Comparison of ENCODE assay signal across 8 cellular contexts in the genomic region with DNA sequence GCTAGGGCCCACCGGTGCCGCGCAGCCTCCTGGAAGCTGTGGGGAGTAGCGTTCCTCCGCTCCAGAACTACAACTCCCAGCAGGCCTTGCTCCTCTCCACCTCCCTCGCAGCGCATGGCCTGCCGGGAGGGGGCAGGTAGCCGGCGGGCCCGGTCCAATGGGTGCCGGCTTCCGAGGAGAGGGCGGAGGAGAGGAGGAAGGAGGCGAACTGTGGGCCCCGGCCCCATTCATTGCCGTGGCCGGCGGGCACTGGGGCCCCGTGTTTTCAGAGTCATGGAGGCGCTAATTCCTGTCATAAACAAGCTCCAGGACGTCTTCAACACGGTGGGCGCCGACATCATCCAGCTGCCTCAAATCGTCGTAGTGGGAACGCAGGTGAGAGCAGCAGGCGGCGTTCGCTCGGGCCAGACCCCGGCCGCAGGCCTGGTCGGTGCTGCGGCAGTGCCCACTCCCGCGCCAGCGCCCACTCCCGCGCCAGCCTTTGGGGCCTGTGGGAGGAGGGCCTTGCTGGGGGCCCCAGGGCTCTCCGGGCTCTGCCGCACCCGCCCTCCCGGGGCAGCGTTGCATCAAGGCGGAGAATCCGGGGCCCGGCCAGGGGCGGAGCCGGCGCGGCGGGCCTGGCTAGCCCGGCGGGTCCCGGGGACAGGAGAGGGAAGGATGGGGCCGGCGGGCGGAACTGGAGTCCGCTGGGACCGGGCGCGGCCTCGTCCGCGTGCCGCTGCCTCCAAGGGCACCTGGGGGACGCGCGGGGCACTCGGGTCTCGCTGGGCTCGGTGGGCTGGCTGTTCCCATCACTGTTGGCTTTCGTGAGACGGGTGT. TPM values are rescaled to one million over a fixed set of nuclear protein-coding genes. Genes with fewer than 3 reads are reported as not detected.
DNase-seq lines count a peak whose midpoint lies in the region; ATAC-seq, FAIRE-seq and TF ChIP-seq lines count a peak whose summit lies in the region.

Gene DNM1L, plus strand, starts transcription at position 211 of the 819 bp plus-strand sequence. Its CDS starts 63 bp downstream, at position 274.

- H3K27me3 Mint-ChIP-seq in activated T-cell treated with anti-CD3 and anti-CD28 coated beads, Interleukin-2, amount 50 U/mL, for 72 hours (ENCODE audit: low read depth) = no peaks in the 10 kb centered on the region

- 0% methylated on average over 22 of the region's 76 CpGs for WGBS in esophagus muscularis mucosa

- H3K9me3 ChIP-seq in KOPT-K1 (ENCODE audit: insufficient read depth, low read length, poor library complexity, severe bottlenecking) = no peaks in the 10 kb centered on the region
- no peaks in the 10 kb centered on the region for H3K9me3 ChIP-seq in esophagus muscularis mucosa

- DNase-seq in DMS79 (lab: John Stamatoyannopoulos, UW) = peak; percentile 92
- peak; percentile 89 for DNase-seq in RCC 7860 (ENCODE audit: low spot score)
- DNase-seq in activated T-cell treated with anti-CD3 and anti-CD28 coated beads, Interleukin-2, amount 50 U/mL, for 72 hours = peak; percentile 93 to 94
- DNase-seq in esophagus muscularis mucosa (ENCODE audit: extremely low spot score) = peak; percentile 93
- peak; percentile 95 for DNase-seq in myocyte (ENCODE audit: low read depth)
- peak; percentile 85 to 87 for DNase-seq in stimulated activated CD8-positive, alpha-beta memory T cell treated with anti-CD3 and anti-CD28 coated beads, Interleukin-7, amount 100 ng/mL, for 48 hours (ENCODE audit: extremely low read depth in 1 of 2, low read depth in 1 of 2)

- intact Hi-C loops in esophagus muscularis mucosa (cut with DNase I) = loop anchor here (5.0 to 10.0 kb wide), 2 partner anchors 574 to 1022 kb away; partner anchors contain the start of genes BICD1 and ETFBKMT

- FAIRE-seq in RCC 7860 (lab: Jason Lieb, UNC) = peak; percentile 66

- peak; percentile 58 for TF ChIP-seq POLR2A in esophagus muscularis mucosa (IDR thresholded peaks at IDR 0.05; ENCODE audit: low read depth)

- no peak for TF ChIP-seq EP300 in esophagus muscularis mucosa (IDR thresholded peaks at IDR 0.05)

- peak within 1 kb of the TSS; percentile 96 for H3K27ac Mint-ChIP-seq in activated T-cell treated with anti-CD3 and anti-CD28 coated beads, Interleukin-2, amount 50 U/mL, for 72 hours

- H3K36me3 Mint-ChIP-seq in activated T-cell treated with anti-CD3 and anti-CD28 coated beads, Interleukin-2, amount 50 U/mL, for 72 hours (ENCODE audit: insufficient read depth in 2 of 2) = no peaks in the 10 kb centered on the region

- peak within 1 kb of the TSS; percentile 90 to 96 for H3K4me3 Mint-ChIP-seq in activated T-cell treated with anti-CD3 and anti-CD28 coated beads, Interleukin-2, amount 50 U/mL, for 72 hours

- H3K4me1 ChIP-seq in esophagus muscularis mucosa = peaks cover 12 to 32% (median 26%) of the 10 kb centered on the region in 4 donors

- TF ChIP-seq CTCF in esophagus muscularis mucosa (IDR thresholded peaks at IDR 0.05) = peak in 1 of 3 experiments; percentile 14

- peak; percentile 93 for ATAC-seq in GM21786 (IDR thresholded peaks at IDR 0.05; ENCODE audit: unreplicated experiment)
- ATAC-seq in activated T-cell treated with anti-CD3 and anti-CD28 coated beads, Interleukin-2, amount 50 U/mL, for 72 hours (replicated peaks in 1 of 2) = peak; percentile 98 to 99

- peaks cover 6% of the 10 kb centered on the region for H3K36me3 ChIP-seq in KOPT-K1 (ENCODE audit: insufficient read depth, low read length)
- H3K36me3 ChIP-seq in esophagus muscularis mucosa = no peaks in the 10 kb centered on the region

- H3K27me3 ChIP-seq in esophagus muscularis mucosa = no peaks in the 10 kb centered on the region

- peaks cover 28% of the 10 kb centered on the region for H3K4me1 Mint-ChIP-seq in activated T-cell treated with anti-CD3 and anti-CD28 coated beads, Interleukin-2, amount 50 U/mL, for 72 hours (ENCODE audit: low read depth)

- H3K27ac ChIP-seq in KOPT-K1 (ENCODE audit: low read depth, low read length, poor library complexity, severe bottlenecking) (peak within 1 kb of the TSS; percentile 80), esophagus muscularis mucosa (replicated peaks in 1 of 4) (peak within 1 kb of the TSS; percentile 87 to 99 (median 96))

- H3K9me3 Mint-ChIP-seq in activated T-cell treated with anti-CD3 and anti-CD28 coated beads, Interleukin-2, amount 50 U/mL, for 72 hours = no peaks in the 10 kb centered on the region

- H3K4me3 ChIP-seq in esophagus muscularis mucosa = peak within 1 kb of the TSS; percentile 78 to 99 (median 92)

RNA-seq across cellular contexts. Expression of gene DNM1L, which starts in this region (rescaled TPM):
- total RNA-seq in activated T-cell treated with anti-CD3 and anti-CD28 coated beads, Interleukin-2, amount 50 U/mL, for 72 hours = 10 to 100 TPM; 60.0 to 60.3 TPM
- total RNA-seq in esophagus muscularis mucosa (10 to 100 TPM; 66.4 to 81.4 (median 71.8) TPM), myocyte (44.4 and 48.1 TPM in 2 replicates)
- 20.8 TPM for polyA plus RNA-seq in myocyte (2012)

Comparison
In these comparisons a context has a peak if more than half of its experiments do, and no peak if none do; other contexts are left out.
1. Peak in every context shown above with its lines: DNase-seq, ATAC-seq, H3K4me3 ChIP-seq and H3K27ac ChIP-seq.